In genomic region chr10:47753176-47753575, GRCh38 we compare ENCODE assay signal across 2 cellular contexts. TPM values are rescaled to one million over a fixed set of nuclear protein-coding genes. Genes with fewer than 3 reads are reported as not detected.
"Had no signal": no experiment of that assay in that cellular context is flagged by ENCODE, and none has a peak within 500 bp of the region (broad histone marks: within the 10 kb centered on the region; RNA-seq: fewer than 3 reads in every experiment).

No MANE protein-coding gene starts in this region.

RNA-seq across cellular contexts. Expression of gene SYT15B, which starts 10.2 kb away (rescaled TPM):
- total RNA-seq: hepatocyte, occipital lobe had no signal
